In genomic region chr7:121328508-121329459, GRCh38 we compare ENCODE assay signal across 8 cellular contexts. TPM values are rescaled to one million over a fixed set of nuclear protein-coding genes. Genes with fewer than 3 reads are reported as not detected.
DNase-seq lines count a peak whose midpoint lies in the region; ATAC-seq lines count a peak whose summit lies in the region.

Gene WNT16, plus strand, starts transcription at chr7:121329000. Its CDS starts 293 bp downstream, at chr7:121329293.

- H3K27me3 Mint-ChIP-seq in activated T-helper 1 cell treated with anti-CD3 and anti-CD28 coated beads, Interleukin-12 subunit alpha, Interleukin-12 subunit beta, Interleukin-2, Interleukin-4 antibody, amounts not matched to agents 30 ng/mL and 10 ng/mL and 1 ng/mL, durations not matched to agents 14 hours and 24 hours and 36 hours (ENCODE audit: insufficient read depth): peaks cover 43% of the 10 kb centered on the region
- no peaks in the 10 kb centered on the region for H3K27me3 Mint-ChIP-seq in stimulated activated memory B cell treated with anti-CD40 and anti-IgM and Interleukin-4, amounts not matched to agents 10 μg/mL and 1 μg/mL and 100 μg/mL, for 72 hours

- intact Hi-C loops in activated T-helper 1 cell treated with anti-CD3 and anti-CD28 coated beads, Interleukin-12 subunit alpha, Interleukin-12 subunit beta, Interleukin-2, Interleukin-4 antibody, amounts not matched to agents 30 ng/mL and 10 ng/mL and 1 ng/mL, durations not matched to agents 14 hours and 24 hours and 36 hours (cut with micrococcal nuclease): no loop called here

- no peak within 1 kb of the TSS for H3K9ac ChIP-seq in iPS-15b (ENCODE audit: low read depth, low read length)

- no peaks in the 10 kb centered on the region for H3K9me3 Mint-ChIP-seq in activated T-helper 1 cell treated with anti-CD3 and anti-CD28 coated beads, Interleukin-12 subunit alpha, Interleukin-12 subunit beta, Interleukin-2, Interleukin-4 antibody, amounts not matched to agents 30 ng/mL and 10 ng/mL and 1 ng/mL, durations not matched to agents 14 hours and 24 hours and 36 hours
- no peaks in the 10 kb centered on the region for H3K9me3 Mint-ChIP-seq in stimulated activated memory B cell treated with anti-CD40 and anti-IgM and Interleukin-4, amounts not matched to agents 10 μg/mL and 1 μg/mL and 100 μg/mL, for 72 hours

- H3K27ac Mint-ChIP-seq in activated T-helper 1 cell treated with anti-CD3 and anti-CD28 coated beads, Interleukin-12 subunit alpha, Interleukin-12 subunit beta, Interleukin-2, Interleukin-4 antibody, amounts not matched to agents 30 ng/mL and 10 ng/mL and 1 ng/mL, durations not matched to agents 14 hours and 24 hours and 36 hours: no peak within 1 kb of the TSS
- peak within 1 kb of the TSS; percentile 93 for H3K27ac Mint-ChIP-seq in stimulated activated memory B cell treated with anti-CD40 and anti-IgM and Interleukin-4, amounts not matched to agents 10 μg/mL and 1 μg/mL and 100 μg/mL, for 72 hours

- H3K27me3 ChIP-seq in iPS-15b (ENCODE audit: control insufficient read depth, insufficient read depth, low read length): peaks cover 48% of the 10 kb centered on the region

- H3K9me3 ChIP-seq in iPS-15b (ENCODE audit: control insufficient read depth, insufficient read depth, low read length): no peaks in the 10 kb centered on the region

- ATAC-seq in stimulated activated memory B cell treated with anti-CD40 and anti-IgM and Interleukin-4, amounts not matched to agents 10 μg/mL and 1 μg/mL and 100 μg/mL, for 72 hours: peak; percentile 83
- ATAC-seq in HG03039 (IDR thresholded peaks at IDR 0.05; ENCODE audit: unreplicated experiment): no peak

- no peaks in the 10 kb centered on the region for H3K4me1 ChIP-seq in iPS-15b (ENCODE audit: control insufficient read depth, insufficient read depth, low read length)

- DNase-seq in stimulated activated CD4-positive, alpha-beta T cell treated with anti-CD3 and anti-CD28 coated beads, Interleukin-15, amount 100 ng/mL, for 24 hours: peak; percentile 5
- DNase-seq in stimulated activated CD4-positive, alpha-beta T cell treated with anti-CD3 and anti-CD28 coated beads, Interleukin-4, amount 100 ng/mL, for 24 hours: no peak
- no peak for DNase-seq in activated T-helper 1 cell treated with anti-CD3 and anti-CD28 coated beads, Interleukin-12 subunit alpha, Interleukin-12 subunit beta, Interleukin-2, Interleukin-4 antibody, amounts not matched to agents 30 ng/mL and 10 ng/mL and 1 ng/mL, durations not matched to agents 14 hours and 24 hours and 36 hours (ENCODE audit: low spot score)
- DNase-seq in NOMO-1 treated with dmso at 0.1 percent for 144 hours (lab: John Stamatoyannopoulos, UW; ENCODE audit: unreplicated experiment) (no peak), KG1 (lab: John Stamatoyannopoulos, UW) (no peak)

- H3K4me1 Mint-ChIP-seq in activated T-helper 1 cell treated with anti-CD3 and anti-CD28 coated beads, Interleukin-12 subunit alpha, Interleukin-12 subunit beta, Interleukin-2, Interleukin-4 antibody, amounts not matched to agents 30 ng/mL and 10 ng/mL and 1 ng/mL, durations not matched to agents 14 hours and 24 hours and 36 hours (ENCODE audit: low read depth): peaks cover 21% of the 10 kb centered on the region
- peaks cover 46% of the 10 kb centered on the region for H3K4me1 Mint-ChIP-seq in stimulated activated memory B cell treated with anti-CD40 and anti-IgM and Interleukin-4, amounts not matched to agents 10 μg/mL and 1 μg/mL and 100 μg/mL, for 72 hours

- peak within 1 kb of the TSS; percentile 73 for H3K4me3 ChIP-seq in iPS-15b (ENCODE audit: low read depth, low read length)

- H3K36me3 Mint-ChIP-seq in activated T-helper 1 cell treated with anti-CD3 and anti-CD28 coated beads, Interleukin-12 subunit alpha, Interleukin-12 subunit beta, Interleukin-2, Interleukin-4 antibody, amounts not matched to agents 30 ng/mL and 10 ng/mL and 1 ng/mL, durations not matched to agents 14 hours and 24 hours and 36 hours (ENCODE audit: low read depth): no peaks in the 10 kb centered on the region
- peaks cover 12% of the 10 kb centered on the region for H3K36me3 Mint-ChIP-seq in stimulated activated memory B cell treated with anti-CD40 and anti-IgM and Interleukin-4, amounts not matched to agents 10 μg/mL and 1 μg/mL and 100 μg/mL, for 72 hours

- H3K4me3 Mint-ChIP-seq in activated T-helper 1 cell treated with anti-CD3 and anti-CD28 coated beads, Interleukin-12 subunit alpha, Interleukin-12 subunit beta, Interleukin-2, Interleukin-4 antibody, amounts not matched to agents 30 ng/mL and 10 ng/mL and 1 ng/mL, durations not matched to agents 14 hours and 24 hours and 36 hours: peak within 1 kb of the TSS; percentile 68
- peak within 1 kb of the TSS; percentile 90 for H3K4me3 Mint-ChIP-seq in stimulated activated memory B cell treated with anti-CD40 and anti-IgM and Interleukin-4, amounts not matched to agents 10 μg/mL and 1 μg/mL and 100 μg/mL, for 72 hours

- no peaks in the 10 kb centered on the region for H3K36me3 ChIP-seq in iPS-15b (ENCODE audit: control insufficient read depth, insufficient read depth, low read length)

RNA-seq across cellular contexts. Expression of gene WNT16, which starts in this region (rescaled TPM):
- not detected in 2 replicates for total RNA-seq in activated T-helper 1 cell treated with anti-CD3 and anti-CD28 coated beads, Interleukin-12 subunit alpha, Interleukin-12 subunit beta, Interleukin-2, Interleukin-4 antibody, amounts not matched to agents 30 ng/mL and 10 ng/mL and 1 ng/mL, durations not matched to agents 14 hours and 24 hours and 36 hours
